Comparison of ENCODE assay signal across 10 cellular contexts in genomic region chr4:55488716-55489115, GRCh38.
"Had no signal": no experiment of that assay in that cellular context is flagged by ENCODE, and none has a peak within 500 bp of the region (broad histone marks: within the 10 kb centered on the region; RNA-seq: fewer than 3 reads in every experiment).

No MANE protein-coding gene starts in this region.

- H3K4me2 ChIP-seq: GM23338, KMS-11 had no signal

- H3K9me3 Mint-ChIP-seq: HFFc6 had no signal

- H3K27ac Mint-ChIP-seq: GM23338, H9, HFFc6 had no signal

- H3K4me3 Mint-ChIP-seq: GM23338, H9, HFFc6 had no signal

- H2AFZ ChIP-seq: GM23338 had no signal

- H3K27ac ChIP-seq: HL-60, KMS-11 had no signal

- FAIRE-seq: H1, H54 had no signal

- H3K4me3 ChIP-seq: GM23338 had no signal

- ATAC-seq: GM23338 had no signal

- H3K9ac ChIP-seq: KMS-11 had no signal

- DNase-seq: H9, HCEC 1CT, HFFc6, IMR-90, KBM-7 had no signal
